10 cellular contexts compared by ENCODE assay signal in the genomic region with DNA sequence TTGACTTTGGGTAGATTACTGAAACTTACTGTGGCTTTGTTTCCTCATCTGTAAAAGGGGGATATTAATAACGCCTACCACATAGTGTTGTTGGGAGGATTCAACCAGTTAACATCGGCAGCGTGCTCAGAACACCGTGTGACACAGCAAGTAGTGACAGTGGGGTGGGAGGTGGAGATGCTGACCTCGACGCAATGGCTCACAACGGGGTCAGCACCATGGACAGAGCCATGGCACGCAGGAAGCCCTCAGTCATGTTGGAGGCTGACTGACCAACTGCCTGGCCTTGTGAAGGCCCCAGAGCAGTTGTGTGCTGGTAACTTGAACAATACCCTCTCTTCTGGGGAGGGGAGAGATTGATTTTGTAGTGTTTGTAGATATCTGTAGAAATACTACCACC.
DNase-seq lines count a peak whose midpoint lies in the region; ATAC-seq and TF ChIP-seq lines count a peak whose summit lies in the region.
"Had no signal": no experiment of that assay in that cellular context is flagged by ENCODE, and none has a peak within 500 bp of the region (broad histone marks: within the 10 kb centered on the region; RNA-seq: fewer than 3 reads in every experiment).

No MANE protein-coding gene starts in this region.

- TF ChIP-seq CTCF in fibroblast of villous mesenchyme (IDR thresholded peaks at IDR 0.05; ENCODE audit: insufficient read depth, low read depth, low read length) (no peak), upper lobe of right lung (IDR thresholded peaks at IDR 0.05) (no peak), spleen (IDR thresholded peaks at IDR 0.05 in 8 of 11, conservative IDR thresholded peaks at IDR 0.05 in 3 of 11) (no peak), vagina (IDR thresholded peaks at IDR 0.05) (no peak)

- H3K36me3 ChIP-seq in upper lobe of right lung (no peaks in the 10 kb centered on the region), spleen (no peaks in the 10 kb centered on the region), vagina (no peaks in the 10 kb centered on the region)

- ATAC-seq in T-helper 17 cell (no peak), upper lobe of right lung (peak; percentile 15)

- H3K4me3 ChIP-seq in fibroblast of villous mesenchyme (ENCODE audit: low read depth, low read length) = no peak overlapping the region
- no peak overlapping the region for H3K4me3 ChIP-seq in upper lobe of right lung
- H3K4me3 ChIP-seq in spleen = no peak overlapping the region
- H3K4me3 ChIP-seq in vagina = no peak overlapping the region

- TF ChIP-seq POLR2A in spleen (IDR thresholded peaks at IDR 0.05) = no peak
- no peak for TF ChIP-seq POLR2A in vagina (IDR thresholded peaks at IDR 0.05)

- H3K4me3 Mint-ChIP-seq in T-helper 17 cell = no peak overlapping the region

- no peaks in the 10 kb centered on the region for H3K9me3 ChIP-seq in T-helper 17 cell (ENCODE audit: control insufficient read depth, low read length, poor library complexity, severe bottlenecking)
- H3K9me3 ChIP-seq in upper lobe of right lung = no peaks in the 10 kb centered on the region
- H3K9me3 ChIP-seq in spleen = no peaks in the 10 kb centered on the region
- H3K9me3 ChIP-seq in vagina = no peaks in the 10 kb centered on the region
- H3K9me3 ChIP-seq: Caco-2 had no signal

- no peaks in the 10 kb centered on the region for H3K36me3 Mint-ChIP-seq in T-helper 17 cell (ENCODE audit: low read depth)

- no peak overlapping the region for H3K27ac ChIP-seq in upper lobe of right lung
- H3K27ac ChIP-seq in spleen = no peak overlapping the region
- H3K27ac ChIP-seq in vagina = no peak overlapping the region

- H3K4me1 Mint-ChIP-seq in T-helper 17 cell = no peaks in the 10 kb centered on the region

- intact Hi-C loops in upper lobe of right lung (cut with DNase I) (no loop called here), spleen (cut with DNase I; ENCODE audit: low total_unique reads) (no loop called here), vagina (cut with DNase I) (no loop called here)

- H3K27me3 Mint-ChIP-seq in T-helper 17 cell = peaks cover 41% of the 10 kb centered on the region

- WGBS in spleen, 5 donors = 32 to 43% (median 34%) methylated on average over 8 of the region's 8 CpGs

- H3K4me1 ChIP-seq in upper lobe of right lung (no peaks in the 10 kb centered on the region), spleen (no peaks in the 10 kb centered on the region), vagina (no peaks in the 10 kb centered on the region)
- H3K4me1 ChIP-seq: Caco-2 had no signal

- peak; percentile 7 for DNase-seq in stimulated activated CD4-positive, alpha-beta T cell treated with anti-CD3 and anti-CD28 coated beads, Interleukin-12 subunit alpha, Interleukin-12 subunit beta, amount 100 ng/mL, for 4 hours
- no peak for DNase-seq in stimulated activated CD4-positive, alpha-beta T cell treated with anti-CD3 and anti-CD28 coated beads, Interleukin-4, amount 100 ng/mL, for 1 hour
- no peak for DNase-seq in T-helper 17 cell
- DNase-seq in fibroblast of villous mesenchyme (ENCODE audit: low read depth) = peak; percentile 26
- no peak for DNase-seq in upper lobe of right lung
- DNase-seq in spleen = no peak
- no peak for DNase-seq in central memory CD4-positive, alpha-beta T cell
- no peak for DNase-seq in vagina (ENCODE audit: extremely low spot score in 2 of 2)
- DNase-seq: Kasumi-1 had no signal

- peak overlapping the region; percentile 74 for H3K27ac Mint-ChIP-seq in T-helper 17 cell

- H3K27me3 ChIP-seq in upper lobe of right lung (peaks cover 12% of the 10 kb centered on the region), spleen (replicated peaks in 1 of 7) (peaks cover 0 to 60% (median 0%) of the 10 kb centered on the region in 7 donors), vagina (no peaks in the 10 kb centered on the region)

Comparison
In these comparisons a context has a peak if more than half of its experiments do, and no peak if none do; other contexts are left out.
1. DNase-seq: peak in stimulated activated CD4-positive, alpha-beta T cell treated with anti-CD3 and anti-CD28 coated beads, Interleukin-12 subunit alpha, Interleukin-12 subunit beta, amount 100 ng/mL, for 4 hours (single experiment) and fibroblast of villous mesenchyme (single experiment); none in stimulated activated CD4-positive, alpha-beta T cell treated with anti-CD3 and anti-CD28 coated beads, Interleukin-4, amount 100 ng/mL, for 1 hour (single experiment), T-helper 17 cell (0 of 3), upper lobe of right lung (single experiment), spleen (single experiment), central memory CD4-positive, alpha-beta T cell (single experiment) and vagina (0 of 2).